Comparison of ENCODE assay signal across 15 cellular contexts in genomic region chr1:55472784-55473183, GRCh38.
A peak's percentile ranks its signal among the peaks of the same experiment; 100 is the strongest.
DNase-seq lines count a peak whose midpoint lies in the region; ATAC-seq, FAIRE-seq and TF ChIP-seq lines count a peak whose summit lies in the region.
"Had no signal": no experiment of that assay in that cellular context is flagged by ENCODE, and none has a peak within 500 bp of the region (broad histone marks: within the 10 kb centered on the region; RNA-seq: fewer than 3 reads in every experiment).

No MANE protein-coding gene starts in this region.

- no peak overlapping the region for H4K8ac ChIP-seq in IMR-90 (ENCODE audit: low read depth in 2 of 2, low read length in 2 of 2)

- no peak overlapping the region for H3K56ac ChIP-seq in IMR-90 (ENCODE audit: extremely low read depth, insufficient read depth, low read length)

- H4K91ac ChIP-seq in IMR-90 (ENCODE audit: insufficient read depth, low read depth, low read length), result no peak overlapping the region

- WGBS in IMR-90 (ENCODE audit: extremely low coverage in 2 of 2, insufficient read length in 1 of 2), 2 experiments, result no CpG with 5 or more reads among the region's 2 CpGs
- WGBS in K562 (ENCODE audit: insufficient coverage, low coverage, missing lambda C conversion rate), result 4% methylated on average over 2 of the region's 2 CpGs

- H3K27ac ChIP-seq in C4-2B (peak overlapping the region; percentile 52; the same call in 1 of the 2 replicates), IMR-90 (ENCODE audit: insufficient read depth, low read length) (no peak overlapping the region), K562 (ENCODE audit: extremely low read depth, low read depth, low read length) (no peak overlapping the region; the same call in 2 of the 3 replicates)

- in situ Hi-C loops in IMR-90 (cut with MboI; ENCODE audit: low sequenced_read_pairs) (no loop called here), K562 (cut with MboI) (no loop called here), KBM-7 (cut with MboI; ENCODE audit: low pct_unique_long_range_greater_than_20kb, low sequenced_read_pairs) (no loop called here)

- H3K36me3 ChIP-seq in IMR-90 (ENCODE audit: control insufficient read depth, insufficient read depth, low read length) (no peaks in the 10 kb centered on the region), K562 (ENCODE audit: control insufficient read depth, insufficient read depth, low read length) (no peaks in the 10 kb centered on the region)

- H3K4ac ChIP-seq in IMR-90 (ENCODE audit: low read depth, low read length), result no peak overlapping the region

- H2AFZ ChIP-seq in IMR-90 (replicated peaks; ENCODE audit: low read length, poor library complexity) (no peak overlapping the region), K562 (ENCODE audit: low read depth, low read length) (peak overlapping the region; percentile 66)

- H3K4me3 ChIP-seq in IMR-90 (ENCODE audit: insufficient read depth, low read depth, low read length) (no peak overlapping the region), K562 (no peak overlapping the region)

- H4K20me1 ChIP-seq in IMR-90 (ENCODE audit: insufficient read depth, low read length), result no peaks in the 10 kb centered on the region
- no peaks in the 10 kb centered on the region for H4K20me1 ChIP-seq in K562 (replicated peaks; ENCODE audit: control insufficient read depth, insufficient read depth, low read length)

- H3K9me1 ChIP-seq in IMR-90 (ENCODE audit: insufficient read depth, low read length) (no peaks in the 10 kb centered on the region), K562 (ENCODE audit: control insufficient read depth, insufficient read depth, low read length) (no peaks in the 10 kb centered on the region)

- BruUV-seq in IMR-90 (replicated peaks; lab: Mats Ljungman, UMichigan) (no TSS peak), K562 (replicated peaks; lab: Mats Ljungman, UMichigan) (no TSS peak)

- H2AK5ac ChIP-seq in IMR-90 (ENCODE audit: low read depth, low read length), result no peak overlapping the region

- peaks cover 3% of the 10 kb centered on the region; the same call in 1 of the 2 replicates for H3K4me1 ChIP-seq in IMR-90 (ENCODE audit: control insufficient read depth, insufficient read depth, low read length)
- peaks cover 10 to 30% of the 10 kb centered on the region in 2 experiments; a peak in 4 of 5 replicates for H3K4me1 ChIP-seq in K562 (replicated peaks in 1 of 2; ENCODE audit: control insufficient read depth in 2 of 2, insufficient read depth in 2 of 2, low read length in 2 of 2)

- dilution Hi-C loops in IMR-90 (cut with HindIII; ENCODE audit: low sequenced_read_pairs, unreplicated experiment), result no loop called here

- no peak for TF ChIP-seq EP300 in K562 (IDR thresholded peaks at IDR 0.05; ENCODE audit: low read length)

- H3K79me2 ChIP-seq in K562 (ENCODE audit: control insufficient read depth, insufficient read depth, low read length), result no peaks in the 10 kb centered on the region

- no peak overlapping the region for H3K14ac ChIP-seq in IMR-90 (replicated peaks; ENCODE audit: low read depth, low read length)

- H2BK15ac ChIP-seq in IMR-90 (ENCODE audit: low read depth, low read length), result no peak overlapping the region

- intact Hi-C loops in IMR-90 (cut with micrococcal nuclease) (no loop called here), K562 (cut with micrococcal nuclease) (no loop called here)

- no peak overlapping the region for H2BK5ac ChIP-seq in IMR-90 (ENCODE audit: low read depth, low read length, poor library complexity, severe bottlenecking)

- no peak overlapping the region for H4K5ac ChIP-seq in IMR-90 (ENCODE audit: low read depth, low read length)

- no peak overlapping the region for H3K23ac ChIP-seq in IMR-90 (ENCODE audit: low read depth, low read length)

- H3K27me3 ChIP-seq in IMR-90 (ENCODE audit: control insufficient read depth, insufficient read depth, low read length), result no peaks in the 10 kb centered on the region
- H3K27me3 ChIP-seq in K562 (ENCODE audit: control insufficient read depth in 2 of 2, insufficient read depth in 2 of 2, low read length in 2 of 2), result no peaks in the 10 kb centered on the region

- no peak overlapping the region for H3K9ac ChIP-seq in IMR-90 (ENCODE audit: low read depth, low read length)
- H3K9ac ChIP-seq in K562 (ENCODE audit: insufficient read depth in 1 of 2, low read depth in 2 of 2, low read length in 2 of 2), result no peak overlapping the region

- ATAC-seq in IMR-90 (ENCODE audit: low read depth), result no peak
- ATAC-seq in K562, result no peak
- ATAC-seq in HG02798 (IDR thresholded peaks at IDR 0.05; ENCODE audit: poor library complexity, unreplicated experiment), result no peak
- ATAC-seq in HG03139 (IDR thresholded peaks at IDR 0.05; ENCODE audit: unreplicated experiment), result no peak
- ATAC-seq: activated CD8-positive, alpha-beta T cell treated with anti-CD3 and anti-CD28 coated beads, Interleukin-2, amount 10 ng/mL, durations not matched to agents 7 days and 5 days had no signal

- FAIRE-seq in K562 (lab: Jason Lieb, UNC), result no peak

- peak; percentile 12 for TF ChIP-seq CTCF in C4-2B (conservative IDR thresholded peaks at IDR 0.05)
- no peak for TF ChIP-seq CTCF in IMR-90 (conservative IDR thresholded peaks at IDR 0.05; ENCODE audit: low read depth, low read length)
- no peak for TF ChIP-seq CTCF in K562 (IDR thresholded peaks at IDR 0.05 in 2 of 3, conservative IDR thresholded peaks at IDR 0.05 in 1 of 3; ENCODE audit: insufficient read depth in 2 of 3, low read depth in 1 of 3, low read length in 3 of 3)

- no peak overlapping the region for H2AK9ac ChIP-seq in IMR-90 (replicated peaks; ENCODE audit: low read depth, low read length, poor library complexity)

- H3K18ac ChIP-seq in IMR-90 (ENCODE audit: low read depth, low read length), result no peak overlapping the region

- POLR2A ChIA-PET in IMR-90 (lab: Charles Lee; ENCODE audit: unreplicated experiment), result no interaction called here
- POLR2A ChIA-PET in K562 (lab: Yijun Ruan, JAX), result interaction anchor here (1.0 to 1.6 kb wide), 2 partner anchors 8 to 19 kb away, joined by 3 to 8 read pairs; no protein-coding TSS in a partner anchor

- H2BK120ac ChIP-seq in IMR-90 (ENCODE audit: low read depth, low read length), result no peak overlapping the region

- CTCF ChIA-PET in IMR-90 (lab: Yijun Ruan, JAX) (no interaction called here), K562 (lab: Yijun Ruan, JAX; ENCODE audit: low intra/inter-chr PET ratio) (no interaction called here)

- DNase-seq in IMR-90 (peak; percentile 31), K562 (ENCODE audit: extremely low read depth in 1 of 4, low spot score in 3 of 4) (peak in 1 of 4 experiments; percentile 21), iPS-NIHi11 (ENCODE audit: low spot score) (peak; percentile 28), KBM-7 (no peak), UCSD-AML1 (lab: John Stamatoyannopoulos, UW; ENCODE audit: unreplicated experiment) (no peak)
- DNase-seq: activated CD8-positive, alpha-beta T cell treated with anti-CD3 and anti-CD28 coated beads, Interleukin-2, amount 10 ng/mL, durations not matched to agents 7 days and 5 days; activated gamma-delta T cell; Calu3; effector CD8-positive, alpha-beta T cell; glutamatergic neuron; NCI-H2227 treated with DMSO at 0.1 percent for 48 hours; stimulated activated CD4-positive, alpha-beta T cell treated with anti-CD3 and anti-CD28 coated beads, Interleukin-12 subunit alpha, Interleukin-12 subunit beta, amount 100 ng/mL, for 4 hours had no signal

- H3K9me3 ChIP-seq in IMR-90 (ENCODE audit: control insufficient read depth, insufficient read depth, low read length) (no peaks in the 10 kb centered on the region), K562 (replicated peaks; ENCODE audit: control insufficient read depth, insufficient read depth, low read depth, low read length) (no peaks in the 10 kb centered on the region)

- no peak overlapping the region for H2BK20ac ChIP-seq in IMR-90 (ENCODE audit: low read depth, low read length)

- no peak for TF ChIP-seq RAD21 in IMR-90 (IDR thresholded peaks at IDR 0.05; ENCODE audit: low read length)
- no peak for TF ChIP-seq RAD21 in K562 (CRISPR knock-in tag; conservative IDR thresholded peaks at IDR 0.05 in 1 of 2, IDR thresholded peaks at IDR 0.05 in 1 of 2)

- TF ChIP-seq POLR2A in IMR-90 (IDR thresholded peaks at IDR 0.05; ENCODE audit: low read depth, low read length), result no peak
- no peak for TF ChIP-seq POLR2A in K562 (conservative IDR thresholded peaks at IDR 0.05)

- H3K79me1 ChIP-seq in IMR-90 (ENCODE audit: low read depth in 1 of 2, low read length in 2 of 2), result no peaks in the 10 kb centered on the region

- H3K4me2 ChIP-seq in IMR-90 (ENCODE audit: low read depth, low read length), result no peak overlapping the region
- H3K4me2 ChIP-seq in K562 (ENCODE audit: insufficient read depth, low read length), result no peak overlapping the region

TF ChIP-seq in IMR-90, 13 proteins besides CTCF, POLR2A, EP300 and RAD21:
- TF ChIP-seq CEBPB (IDR thresholded peaks at IDR 0.05; ENCODE audit: low read depth, low read length), result no peak

TF ChIP-seq in K562, 482 proteins besides CTCF, POLR2A, EP300 and RAD21:
- peak; percentile 54 for TF ChIP-seq FOSL1 (tag; conservative IDR thresholded peaks at IDR 0.05)
- TF ChIP-seq ATF3 (IDR thresholded peaks at IDR 0.05), result peak; percentile 18; the same call in 1 of the 2 replicates
- TF ChIP-seq ATF3 (CRISPR knock-in tag; conservative IDR thresholded peaks at IDR 0.05), result no peak
- TF ChIP-seq NBN (IDR thresholded peaks at IDR 0.05; ENCODE audit: low read depth), result no peak
- TF ChIP-seq STAT5B (CRISPR knock-in tag; IDR thresholded peaks at IDR 0.05), result no peak
- TF ChIP-seq JUND (IDR thresholded peaks at IDR 0.05; ENCODE audit: borderline replicate concordance, low read depth, low read length), result peak; percentile 44; the same call in 1 of the 2 replicates
- peak; percentile 27; the same call in 1 of the 3 replicates for TF ChIP-seq JUND (tag; IDR thresholded peaks at IDR 0.05; ENCODE audit: borderline replicate concordance, low read depth, low read length)

Comparison
In these comparisons a context has a peak if more than half of its experiments do, and no peak if none do; other contexts are left out.
1. DNase-seq: peak in IMR-90 (single experiment) and iPS-NIHi11 (single experiment); none in KBM-7 (single experiment) and UCSD-AML1 (single experiment).